ENCODE assay signal across 6 cellular contexts in genomic region chr1:153962088-153963029, GRCh38. TPM values are rescaled to one million over a fixed set of nuclear protein-coding genes. Genes with fewer than 3 reads are reported as not detected.
DNase-seq lines count a peak whose midpoint lies in the region; ATAC-seq, FAIRE-seq and TF ChIP-seq lines count a peak whose summit lies in the region.

No MANE protein-coding gene starts in this region.

- no peak for TF ChIP-seq CTCF in keratinocyte (optimal IDR thresholded peaks at IDR 0.05 in 1 of 3, IDR thresholded peaks at IDR 0.05 in 1 of 3, conservative IDR thresholded peaks at IDR 0.05 in 1 of 3; ENCODE audit: extremely low read depth in 1 of 3, insufficient read depth in 2 of 3, low read length in 3 of 3)

- no peaks in the 10 kb centered on the region for H3K9me3 Mint-ChIP-seq in T-cell

- peak overlapping the region; percentile 83 to 90 (median 87) for H3K4me3 Mint-ChIP-seq in T-cell

- H3K27ac Mint-ChIP-seq in T-cell = peak overlapping the region; percentile 94

- no peak for FAIRE-seq in keratinocyte (lab: Jason Lieb, UNC)

- H3K36me3 Mint-ChIP-seq in T-cell = no peaks in the 10 kb centered on the region

- no peaks in the 10 kb centered on the region for H4K20me1 ChIP-seq in keratinocyte (ENCODE audit: control insufficient read depth, extremely low read depth, insufficient read depth, low read length)

- no peak overlapping the region for H2AFZ ChIP-seq in keratinocyte (ENCODE audit: control insufficient read depth, low read length)

- H3K79me2 ChIP-seq in keratinocyte (ENCODE audit: control insufficient read depth, insufficient read depth, low read length) = peaks cover 33% of the 10 kb centered on the region

- H3K9ac ChIP-seq in keratinocyte (ENCODE audit: control insufficient read depth, extremely low read depth, insufficient read depth, low read length) = peak overlapping the region; percentile 89

- H3K9me3 ChIP-seq in keratinocyte (ENCODE audit: control insufficient read depth, low read depth, low read length) = no peaks in the 10 kb centered on the region

- dilution Hi-C loops in keratinocyte (cut with MboI; ENCODE audit: extremely low pct_ligation_motif_present, low sequenced_read_pairs) = no loop called here

- peaks cover 43% of the 10 kb centered on the region for H3K4me1 ChIP-seq in keratinocyte (ENCODE audit: control insufficient read depth, extremely low read depth, insufficient read depth, low read length)

- ATAC-seq in T-cell (replicated peaks in 1 of 4) (no peak), GM18909 (IDR thresholded peaks at IDR 0.05; ENCODE audit: poor library complexity, unreplicated experiment) (no peak)

- CTCF ChIA-PET in T-cell (lab: Charles Lee) = interaction anchor here in 1 of 2 donors (1.9 kb wide), 1 partner anchor 16 kb away, joined by 7 read pairs; the partner anchor contains the start of gene DENND4B

- H3K4me3 ChIP-seq in GM08714 (ENCODE audit: low read length) (peak overlapping the region; percentile 90), keratinocyte (ENCODE audit: control insufficient read depth in 2 of 3, extremely low read depth in 1 of 3, insufficient read depth in 2 of 3, low read depth in 1 of 3, low read length in 3 of 3) (peak overlapping the region; percentile 64 to 96 (median 69))

- no peaks in the 10 kb centered on the region for H3K27me3 ChIP-seq in keratinocyte (ENCODE audit: control insufficient read depth, extremely low read depth, insufficient read depth, low read length)

- H3K9me1 ChIP-seq in keratinocyte (ENCODE audit: control insufficient read depth, extremely low read depth, insufficient read depth, low read length) = no peaks in the 10 kb centered on the region

- DNase-seq in T-cell (no peak), keratinocyte (ENCODE audit: low read depth, low spot score) (no peak), NCI-H345 (lab: John Stamatoyannopoulos, UW) (no peak), HuH-7 (ENCODE audit: low spot score) (no peak)

- H3K4me2 ChIP-seq in keratinocyte (ENCODE audit: control insufficient read depth, extremely low read depth, insufficient read depth, low read depth, low read length) = peak overlapping the region; percentile 94

- H3K27me3 Mint-ChIP-seq in T-cell = no peaks in the 10 kb centered on the region

- peaks cover 50 to 66% (median 57%) of the 10 kb centered on the region in 3 donors for H3K4me1 Mint-ChIP-seq in T-cell

- peaks cover 3 to 22% of the 10 kb centered on the region in 2 experiments for H3K36me3 ChIP-seq in keratinocyte (ENCODE audit: control insufficient read depth in 2 of 2, extremely low read depth in 1 of 2, insufficient read depth in 2 of 2, low read length in 2 of 2)

- H3K27ac ChIP-seq in keratinocyte (ENCODE audit: control insufficient read depth, insufficient read depth, low read length) = peak overlapping the region; percentile 95

- POLR2A ChIA-PET in T-cell (lab: Charles Lee) = interaction anchor here in 1 of 2 donors (0.5 to 0.6 kb wide), 2 partner anchors 112 to 303 kb away, joined by 3 read pairs; no protein-coding TSS in a partner anchor

RNA-seq across cellular contexts. Expression of gene SLC39A1, which starts 1.0 kb away (rescaled TPM):
- 10 to 100 TPM; 15.1 to 22.0 (median 16.4) TPM for total RNA-seq in T-cell
- polyA plus RNA-seq in keratinocyte = 68.4 to 83.6 TPM (median 68.5 TPM) in 3 replicates
- 10.7 TPM for polyA plus RNA-seq in keratinocyte (2011; ENCODE audit: low read depth)
- 60.7 and 69.5 TPM in 2 replicates for polyA plus RNA-seq in keratinocyte (2011; cell fraction: cytosol; rRNA removed)
- polyA plus RNA-seq in keratinocyte (2011; cell fraction: nucleus; rRNA removed) = 78.5 and 94.4 TPM in 2 replicates
- 50.0 and 85.3 TPM in 2 replicates for polyA plus RNA-seq in keratinocyte (2012; ENCODE audit: low replicate concordance)
- polyA minus RNA-seq in keratinocyte = 78.3 to 81.8 TPM (median 78.9 TPM) in 3 replicates
- 80.0 TPM for polyA minus RNA-seq in keratinocyte (2011; cell fraction: cytosol; rRNA and poly(A)+ RNA removed)
- polyA minus RNA-seq in keratinocyte (2011; cell fraction: nucleus; rRNA and poly(A)+ RNA removed) = 40.9 and 53.5 TPM in 2 replicates

RNA-seq across cellular contexts. Expression of gene CRTC2, which starts 3.9 kb away (rescaled TPM):
- 100 to 1,000 TPM; 108 to 153 (median 122) TPM for total RNA-seq in T-cell
- polyA plus RNA-seq in keratinocyte = 14.0 to 20.4 TPM (median 15.9 TPM) in 3 replicates
- 5.4 TPM for polyA plus RNA-seq in keratinocyte (2011; ENCODE audit: low read depth)
- 13.2 and 16.0 TPM in 2 replicates for polyA plus RNA-seq in keratinocyte (2011; cell fraction: cytosol; rRNA removed)
- 40.6 and 55.5 TPM in 2 replicates for polyA plus RNA-seq in keratinocyte (2011; cell fraction: nucleus; rRNA removed)
- polyA plus RNA-seq in keratinocyte (2012; ENCODE audit: low replicate concordance) = 19.5 and 24.4 TPM in 2 replicates
- polyA minus RNA-seq in keratinocyte = 21.3 to 118 TPM (median 23.3 TPM) in 3 replicates
- 31.1 TPM for polyA minus RNA-seq in keratinocyte (2011; cell fraction: cytosol; rRNA and poly(A)+ RNA removed)
- 25.3 and 37.2 TPM in 2 replicates for polyA minus RNA-seq in keratinocyte (2011; cell fraction: nucleus; rRNA and poly(A)+ RNA removed)

RNA-seq across cellular contexts. Expression of gene CREB3L4, which starts 5.3 kb away (rescaled TPM):
- total RNA-seq in T-cell = 1 to 10 TPM; 3.3 to 9.0 (median 6.3) TPM
- 6.0 to 6.3 TPM (median 6.2 TPM) in 3 replicates for polyA plus RNA-seq in keratinocyte
- polyA plus RNA-seq in keratinocyte (2011; ENCODE audit: low read depth) = 0.94 TPM
- 4.0 and 4.2 TPM in 2 replicates for polyA plus RNA-seq in keratinocyte (2011; cell fraction: cytosol; rRNA removed)
- polyA plus RNA-seq in keratinocyte (2011; cell fraction: nucleus; rRNA removed) = 8.2 and 12.0 TPM in 2 replicates
- polyA plus RNA-seq in keratinocyte (2012; ENCODE audit: low replicate concordance) = 4.9 and 5.7 TPM in 2 replicates
- 5.4 to 8.3 TPM (median 7.0 TPM) in 3 replicates for polyA minus RNA-seq in keratinocyte
- polyA minus RNA-seq in keratinocyte (2011; cell fraction: cytosol; rRNA and poly(A)+ RNA removed) = 4.0 TPM
- 2.5 and 3.1 TPM in 2 replicates for polyA minus RNA-seq in keratinocyte (2011; cell fraction: nucleus; rRNA and poly(A)+ RNA removed)

RNA-seq across cellular contexts. Expression of gene JTB, which starts 15.1 kb away (rescaled TPM):
- total RNA-seq in T-cell = 100 to 1,000 TPM in 3 of 5 donors, 10 to 100 TPM in 2; 90.4 to 137 (median 129) TPM
- polyA plus RNA-seq in keratinocyte = 71.7 to 86.8 TPM (median 83.4 TPM) in 3 replicates
- 52.8 TPM for polyA plus RNA-seq in keratinocyte (2011; ENCODE audit: low read depth)
- 98.1 and 102 TPM in 2 replicates for polyA plus RNA-seq in keratinocyte (2011; cell fraction: cytosol; rRNA removed)
- polyA plus RNA-seq in keratinocyte (2011; cell fraction: nucleus; rRNA removed) = 35.9 and 40.4 TPM in 2 replicates
- 65.4 and 103 TPM in 2 replicates for polyA plus RNA-seq in keratinocyte (2012; ENCODE audit: low replicate concordance)
- polyA minus RNA-seq in keratinocyte = 20.1 to 29.2 TPM (median 27.0 TPM) in 3 replicates
- 36.1 TPM for polyA minus RNA-seq in keratinocyte (2011; cell fraction: cytosol; rRNA and poly(A)+ RNA removed)
- 8.3 and 8.6 TPM in 2 replicates for polyA minus RNA-seq in keratinocyte (2011; cell fraction: nucleus; rRNA and poly(A)+ RNA removed)

RNA-seq across cellular contexts. Expression of gene DENND4B, which starts 15.8 kb away (rescaled TPM):
- 100 to 1,000 TPM; 161 to 220 (median 196) TPM for total RNA-seq in T-cell
- 7.9 to 16.3 TPM (median 8.0 TPM) in 3 replicates for polyA plus RNA-seq in keratinocyte
- polyA plus RNA-seq in keratinocyte (2011; ENCODE audit: low read depth) = 3.7 TPM
- 5.0 and 5.3 TPM in 2 replicates for polyA plus RNA-seq in keratinocyte (2011; cell fraction: cytosol; rRNA removed)
- 52.9 and 60.7 TPM in 2 replicates for polyA plus RNA-seq in keratinocyte (2011; cell fraction: nucleus; rRNA removed)
- 12.8 and 13.3 TPM in 2 replicates for polyA plus RNA-seq in keratinocyte (2012; ENCODE audit: low replicate concordance)
- 15.5 to 26.8 TPM (median 18.7 TPM) in 3 replicates for polyA minus RNA-seq in keratinocyte
- 10.0 TPM for polyA minus RNA-seq in keratinocyte (2011; cell fraction: cytosol; rRNA and poly(A)+ RNA removed)
- 22.3 and 26.9 TPM in 2 replicates for polyA minus RNA-seq in keratinocyte (2011; cell fraction: nucleus; rRNA and poly(A)+ RNA removed)
